ENCODE assay signal across 8 cellular contexts in genomic region chr2:46983065-46983801, GRCh38. TPM values are rescaled to one million over a fixed set of nuclear protein-coding genes. Genes with fewer than 3 reads are reported as not detected.
DNase-seq lines count a peak whose midpoint lies in the region; ATAC-seq and TF ChIP-seq lines count a peak whose summit lies in the region.

No MANE protein-coding gene starts in this region.

- intact Hi-C loops in Right ventricle myocardium inferior (cut with DNase I) = no loop called here
- intact Hi-C loops in cardiac septum (cut with DNase I) = no loop called here
- intact Hi-C loops in dendritic cell treated with granulocyte-macrophage colony-stimulating factor and Interleukin-4, amounts not matched to agents 40 ng/mL and 50 ng/mL, for 4 days (cut with micrococcal nuclease) = no loop called here
- intact Hi-C loops in sciatic nerve (cut with DNase I) = no loop called here

- H3K27ac Mint-ChIP-seq in dendritic cell treated with granulocyte-macrophage colony-stimulating factor and Interleukin-4, amounts not matched to agents 40 ng/mL and 50 ng/mL, for 4 days = peak overlapping the region; percentile 95
- H3K27ac Mint-ChIP-seq in endothelial cell (ENCODE audit: unreplicated experiment) = no peak overlapping the region

- no peaks in the 10 kb centered on the region for H3K27me3 Mint-ChIP-seq in dendritic cell treated with granulocyte-macrophage colony-stimulating factor and Interleukin-4, amounts not matched to agents 40 ng/mL and 50 ng/mL, for 4 days
- H3K27me3 Mint-ChIP-seq in endothelial cell (ENCODE audit: unreplicated experiment) = peaks cover 8% of the 10 kb centered on the region

- H3K36me3 Mint-ChIP-seq in dendritic cell treated with granulocyte-macrophage colony-stimulating factor and Interleukin-4, amounts not matched to agents 40 ng/mL and 50 ng/mL, for 4 days (ENCODE audit: low read depth) = peaks cover 99% of the 10 kb centered on the region
- H3K36me3 Mint-ChIP-seq in endothelial cell (ENCODE audit: low read depth, unreplicated experiment) = peaks cover 10% of the 10 kb centered on the region

- ATAC-seq in Right ventricle myocardium inferior (no peak), HG02678 (IDR thresholded peaks at IDR 0.05; ENCODE audit: unreplicated experiment) (peak; percentile 49), sciatic nerve (no peak)

- H3K27ac ChIP-seq in skin epidermis = peak overlapping the region in 20 of 21 experiments; percentile 13 to 93 (median 72)

- DNase-seq in Right ventricle myocardium inferior (ENCODE audit: missing footprints) (peak; percentile 79), cardiac septum (ENCODE audit: low spot score) (no peak), NOMO-1 (lab: John Stamatoyannopoulos, UW; ENCODE audit: unreplicated experiment in 2 of 2) (peak; percentile 87 to 91), sciatic nerve (ENCODE audit: low spot score) (no peak), endothelial cell (ENCODE audit: low spot score) (no peak)

- no peak overlapping the region for H3K4me3 ChIP-seq in skin epidermis

- no peak for TF ChIP-seq CTCF in endothelial cell (IDR thresholded peaks at IDR 0.05; ENCODE audit: unreplicated experiment)

- peaks cover 99% of the 10 kb centered on the region for H3K4me1 Mint-ChIP-seq in dendritic cell treated with granulocyte-macrophage colony-stimulating factor and Interleukin-4, amounts not matched to agents 40 ng/mL and 50 ng/mL, for 4 days (ENCODE audit: low read depth)
- H3K4me1 Mint-ChIP-seq in endothelial cell (ENCODE audit: unreplicated experiment) = peaks cover 19% of the 10 kb centered on the region

- H3K4me3 Mint-ChIP-seq in dendritic cell treated with granulocyte-macrophage colony-stimulating factor and Interleukin-4, amounts not matched to agents 40 ng/mL and 50 ng/mL, for 4 days = peak overlapping the region; percentile 67
- H3K4me3 Mint-ChIP-seq in endothelial cell (ENCODE audit: unreplicated experiment) = no peak overlapping the region

- no peaks in the 10 kb centered on the region for H3K9me3 Mint-ChIP-seq in dendritic cell treated with granulocyte-macrophage colony-stimulating factor and Interleukin-4, amounts not matched to agents 40 ng/mL and 50 ng/mL, for 4 days
- H3K9me3 Mint-ChIP-seq in endothelial cell (ENCODE audit: unreplicated experiment) = no peaks in the 10 kb centered on the region

RNA-seq across cellular contexts. Expression of gene TTC7A, which starts 42.2 kb away (rescaled TPM):
- 9.8 TPM for total RNA-seq in Right ventricle myocardium inferior
- 7.4 TPM for total RNA-seq in cardiac septum
- 33.3 TPM for total RNA-seq in sciatic nerve
- 10.8 TPM for total RNA-seq in endothelial cell (ENCODE audit: unreplicated experiment)

Comparison
In these comparisons a context has a peak if more than half of its experiments do, and no peak if none do; other contexts are left out.
1. DNase-seq: peak in Right ventricle myocardium inferior (single experiment) and NOMO-1 (2 of 2); none in cardiac septum (single experiment), sciatic nerve (single experiment) and endothelial cell (single experiment).